ENCODE assay signal across 29 cellular contexts in the genomic region with DNA sequence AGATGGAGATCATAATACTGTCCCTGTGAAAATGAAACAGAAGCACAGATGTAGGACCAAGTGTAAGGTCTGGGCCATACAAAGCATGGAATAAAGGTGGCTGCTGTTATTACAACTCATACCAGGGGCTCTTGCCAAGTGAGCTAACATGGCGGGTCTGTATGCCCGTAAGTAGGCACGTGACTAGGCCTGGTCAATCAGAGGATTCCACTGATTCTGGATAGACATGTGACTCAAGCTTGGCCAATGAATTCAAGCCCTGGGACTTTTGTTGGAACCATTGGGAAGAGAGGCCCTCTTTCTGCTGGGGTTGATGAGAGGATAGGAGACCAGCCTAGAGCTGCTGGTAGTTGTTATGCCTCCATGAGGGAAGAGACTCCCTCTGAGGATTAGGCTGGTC. TPM values are rescaled to one million over a fixed set of nuclear protein-coding genes. Genes with fewer than 3 reads are reported as not detected.
DNase-seq lines count a peak whose midpoint lies in the region; ATAC-seq, FAIRE-seq and TF ChIP-seq lines count a peak whose summit lies in the region.
"Had no signal": no experiment of that assay in that cellular context is flagged by ENCODE, and none has a peak within 500 bp of the region (broad histone marks: within the 10 kb centered on the region; RNA-seq: fewer than 3 reads in every experiment).

No MANE protein-coding gene starts in this region.

- H3K27ac Mint-ChIP-seq in stimulated activated effector memory CD8-positive, alpha-beta T cell treated with anti-CD3 and anti-CD28 coated beads, Interleukin-12 subunit alpha, Interleukin-12 subunit beta, amount 100 ng/mL, for 72 hours: no peak overlapping the region
- H3K27ac Mint-ChIP-seq: CD14-positive monocyte; CD4-positive, CD25-positive, alpha-beta regulatory T cell; CD8-positive, alpha-beta memory T cell had no signal

- TF ChIP-seq RAD21 in K562 (CRISPR knock-in tag; conservative IDR thresholded peaks at IDR 0.05 in 1 of 2, IDR thresholded peaks at IDR 0.05 in 1 of 2): no peak

- CTCF ChIA-PET in K562 (lab: Yijun Ruan, JAX; ENCODE audit: low intra/inter-chr PET ratio): no interaction called here

- in situ Hi-C loops in K562 (cut with MboI): no loop called here

- intact Hi-C loops in K562 (cut with micrococcal nuclease): no loop called here

- no peak; the same call in 2 of the 3 replicates for ATAC-seq in K562
- ATAC-seq in stimulated activated effector memory CD8-positive, alpha-beta T cell treated with anti-CD3 and anti-CD28 coated beads, Interleukin-12 subunit alpha, Interleukin-12 subunit beta, amount 100 ng/mL, for 72 hours: peak; percentile 32
- no peak for ATAC-seq in HG02588 (IDR thresholded peaks at IDR 0.05; ENCODE audit: unreplicated experiment)
- ATAC-seq: GM12878 had no signal

- no peak overlapping the region for H2AFZ ChIP-seq in K562 (ENCODE audit: low read depth, low read length)

- no peaks in the 10 kb centered on the region for H3K36me3 ChIP-seq in K562 (ENCODE audit: control insufficient read depth, insufficient read depth, low read length)
- H3K36me3 ChIP-seq: BE2C, BLaER1 had no signal

- peak; percentile 6 for FAIRE-seq in K562 (lab: Jason Lieb, UNC)
- FAIRE-seq: G401.6, GM12878, GM12892, GM18507 had no signal

- no peaks in the 10 kb centered on the region for H3K4me1 ChIP-seq in K562 (replicated peaks in 1 of 2; ENCODE audit: control insufficient read depth in 2 of 2, insufficient read depth in 2 of 2, low read length in 2 of 2)
- H3K4me1 ChIP-seq: BE2C had no signal

- H3K4me3 ChIP-seq in K562: no peak overlapping the region
- H3K4me3 ChIP-seq: BLaER1, GM12878 had no signal

- no peaks in the 10 kb centered on the region for H3K9me3 Mint-ChIP-seq in stimulated activated effector memory CD8-positive, alpha-beta T cell treated with anti-CD3 and anti-CD28 coated beads, Interleukin-12 subunit alpha, Interleukin-12 subunit beta, amount 100 ng/mL, for 72 hours
- H3K9me3 Mint-ChIP-seq: CD14-positive monocyte; CD4-positive, alpha-beta memory T cell; CD4-positive, CD25-positive, alpha-beta regulatory T cell; CD8-positive, alpha-beta memory T cell had no signal

- H3K4me2 ChIP-seq in K562 (ENCODE audit: insufficient read depth, low read length): no peak overlapping the region
- H3K4me2 ChIP-seq: BLaER1 had no signal

- TF ChIP-seq POLR2A in K562 (conservative IDR thresholded peaks at IDR 0.05): no peak

- 6% methylated on average over 3 of the region's 3 CpGs for WGBS in K562 (ENCODE audit: insufficient coverage, low coverage, missing lambda C conversion rate)

- TF ChIP-seq EP300 in K562 (IDR thresholded peaks at IDR 0.05; ENCODE audit: low read length): no peak

- H3K4me3 Mint-ChIP-seq in stimulated activated effector memory CD8-positive, alpha-beta T cell treated with anti-CD3 and anti-CD28 coated beads, Interleukin-12 subunit alpha, Interleukin-12 subunit beta, amount 100 ng/mL, for 72 hours: no peak overlapping the region
- H3K4me3 Mint-ChIP-seq: CD14-positive monocyte; CD4-positive, alpha-beta memory T cell; CD4-positive, CD25-positive, alpha-beta regulatory T cell; CD8-positive, alpha-beta memory T cell had no signal

- H3K9me3 ChIP-seq in K562 (replicated peaks; ENCODE audit: control insufficient read depth, insufficient read depth, low read depth, low read length): no peaks in the 10 kb centered on the region
- H3K9me3 ChIP-seq: BE2C, BLaER1 had no signal

- peaks cover 18% of the 10 kb centered on the region for H4K20me1 ChIP-seq in K562 (replicated peaks; ENCODE audit: control insufficient read depth, insufficient read depth, low read length)
- H4K20me1 ChIP-seq: BLaER1 had no signal

- peaks cover 15 to 63% of the 10 kb centered on the region in 2 experiments; a peak in 4 of 5 replicates for H3K27me3 ChIP-seq in K562 (ENCODE audit: control insufficient read depth in 2 of 2, insufficient read depth in 2 of 2, low read length in 2 of 2)
- H3K27me3 ChIP-seq: BE2C, BLaER1 had no signal

- H3K9me1 ChIP-seq in K562 (ENCODE audit: control insufficient read depth, insufficient read depth, low read length): no peaks in the 10 kb centered on the region

- no peak overlapping the region for H3K9ac ChIP-seq in K562 (ENCODE audit: insufficient read depth in 1 of 2, low read depth in 2 of 2, low read length in 2 of 2)
- H3K9ac ChIP-seq: BLaER1 had no signal

- no peak for TF ChIP-seq CTCF in K562 (IDR thresholded peaks at IDR 0.05 in 2 of 3, conservative IDR thresholded peaks at IDR 0.05 in 1 of 3; ENCODE audit: insufficient read depth in 2 of 3, low read depth in 1 of 3, low read length in 3 of 3)

- H3K4me1 Mint-ChIP-seq in stimulated activated effector memory CD8-positive, alpha-beta T cell treated with anti-CD3 and anti-CD28 coated beads, Interleukin-12 subunit alpha, Interleukin-12 subunit beta, amount 100 ng/mL, for 72 hours: peaks cover under 1% of the 10 kb centered on the region
- H3K4me1 Mint-ChIP-seq: CD14-positive monocyte; CD4-positive, alpha-beta memory T cell; CD4-positive, CD25-positive, alpha-beta regulatory T cell; CD8-positive, alpha-beta memory T cell had no signal

- POLR2A ChIA-PET in K562 (lab: Yijun Ruan, JAX): interaction anchor here (1.0 kb wide), 1 partner anchor 12 kb away, joined by 6 read pairs; no protein-coding TSS in a partner anchor

- H3K36me3 Mint-ChIP-seq in stimulated activated effector memory CD8-positive, alpha-beta T cell treated with anti-CD3 and anti-CD28 coated beads, Interleukin-12 subunit alpha, Interleukin-12 subunit beta, amount 100 ng/mL, for 72 hours: no peaks in the 10 kb centered on the region
- H3K36me3 Mint-ChIP-seq: CD14-positive monocyte; CD4-positive, alpha-beta memory T cell; CD4-positive, CD25-positive, alpha-beta regulatory T cell; CD8-positive, alpha-beta memory T cell had no signal

- BruUV-seq in K562 (replicated peaks; lab: Mats Ljungman, UMichigan): no TSS peak

- no peak overlapping the region for H3K27ac ChIP-seq in K562 (ENCODE audit: extremely low read depth, low read depth, low read length)
- H3K27ac ChIP-seq: 22Rv1, BLaER1 had no signal

- no peaks in the 10 kb centered on the region for H3K79me2 ChIP-seq in K562 (ENCODE audit: control insufficient read depth, insufficient read depth, low read length)

- DNase-seq in NCI-H82 (lab: John Stamatoyannopoulos, UW) (peak; percentile 66), NCI-H82 treated with DMSO at 0.1 percent for 48 hours (lab: John Stamatoyannopoulos, UW; ENCODE audit: unreplicated experiment) (no peak), K562 (ENCODE audit: extremely low read depth in 1 of 4, low spot score in 3 of 4) (no peak), ecto neural progenitor cell (ENCODE audit: low spot score) (peak; percentile 38), GDM1 (lab: John Stamatoyannopoulos, UW) (no peak), EL (no peak)
- DNase-seq in stimulated activated effector memory CD8-positive, alpha-beta T cell treated with anti-CD3 and anti-CD28 coated beads, Interleukin-12 subunit alpha, Interleukin-12 subunit beta, amount 100 ng/mL, for 72 hours (ENCODE audit: low spot score in 2 of 2): no peak
- DNase-seq: ACHN; BE2C; C1 segment of cervical spinal cord; CD4-positive, alpha-beta memory T cell; CD4-positive, CD25-positive, alpha-beta regulatory T cell; COR-L47; DMS 273 treated with DMSO at 0.1 percent for 48 hours; DMS153; DMS53; DMS79; DND-41 had no signal

TF ChIP-seq in K562, 482 proteins besides CTCF, POLR2A, EP300 and RAD21 (continues in another document):
- TF ChIP-seq RAD51 (IDR thresholded peaks at IDR 0.05; ENCODE audit: borderline replicate concordance, low read depth) (peak; percentile 73; the same call in 1 of the 2 replicates), ZNF3 (CRISPR knock-in tag; IDR thresholded peaks at IDR 0.05) (no peak)
- TF ChIP-seq, protein P1, sequence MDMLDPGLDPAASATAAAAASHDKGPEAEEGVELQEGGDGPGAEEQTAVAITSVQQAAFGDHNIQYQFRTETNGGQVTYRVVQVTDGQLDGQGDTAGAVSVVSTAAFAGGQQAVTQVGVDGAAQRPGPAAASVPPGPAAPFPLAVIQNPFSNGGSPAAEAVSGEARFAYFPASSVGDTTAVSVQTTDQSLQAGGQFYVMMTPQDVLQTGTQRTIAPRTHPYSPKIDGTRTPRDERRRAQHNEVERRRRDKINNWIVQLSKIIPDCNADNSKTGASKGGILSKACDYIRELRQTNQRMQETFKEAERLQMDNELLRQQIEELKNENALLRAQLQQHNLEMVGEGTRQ (CRISPR knock-in tag; IDR thresholded peaks at IDR 0.05): peak; percentile 56
- TF ChIP-seq, protein P2, sequence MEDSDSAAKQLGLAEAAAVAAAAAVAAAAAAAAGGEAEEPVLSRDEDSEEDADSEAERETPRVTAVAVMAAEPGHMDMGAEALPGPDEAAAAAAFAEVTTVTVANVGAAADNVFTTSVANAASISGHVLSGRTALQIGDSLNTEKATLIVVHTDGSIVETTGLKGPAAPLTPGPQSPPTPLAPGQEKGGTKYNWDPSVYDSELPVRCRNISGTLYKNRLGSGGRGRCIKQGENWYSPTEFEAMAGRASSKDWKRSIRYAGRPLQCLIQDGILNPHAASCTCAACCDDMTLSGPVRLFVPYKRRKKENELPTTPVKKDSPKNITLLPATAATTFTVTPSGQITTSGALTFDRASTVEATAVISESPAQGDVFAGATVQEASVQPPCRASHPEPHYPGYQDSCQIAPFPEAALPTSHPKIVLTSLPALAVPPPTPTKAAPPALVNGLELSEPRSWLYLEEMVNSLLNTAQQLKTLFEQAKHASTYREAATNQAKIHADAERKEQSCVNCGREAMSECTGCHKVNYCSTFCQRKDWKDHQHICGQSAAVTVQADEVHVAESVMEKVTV (CRISPR knock-in tag; IDR thresholded peaks at IDR 0.05): no peak

RNA-seq across cellular contexts. Expression of a gene that starts 47.8 kb away (rescaled TPM):
- not detected in 2 replicates for total RNA-seq in K562 (2011; cell fraction: chromatin; rRNA removed; ENCODE audit: low replicate concordance)
- total RNA-seq in K562 (2011; cell fraction: nucleolus; rRNA removed): not detected in 2 replicates
- not detected in 2 replicates for total RNA-seq in K562 (2011; cell fraction: nucleoplasm; rRNA removed)
- not detected in 2 replicates for total RNA-seq in K562 (2014; rRNA removed)
- total RNA-seq in K562 (2014; rRNA removed; fragmentation: Illumina TruSeq; extraction: Trizol): not detected in 2 replicates
- not detected in 2 replicates for total RNA-seq in K562 (2015; rRNA removed; fragmentation: Illumina TruSeq; extraction: Trizol)
- 0.04 TPM in 1 of 2 replicates, not detected in the other for total RNA-seq in K562 (2021)
- not detected in 2 replicates for polyA plus RNA-seq in K562 (2011; rRNA removed)
- 0.01 and 0.03 TPM in 2 replicates for polyA plus RNA-seq in K562 (2011; cell fraction: cytosol; rRNA removed)
- polyA plus RNA-seq in K562 (2011; cell fraction: nucleus; rRNA removed): not detected in 2 replicates
- 0.05 and 0.07 TPM in 2 replicates for polyA plus RNA-seq in K562 (2012)
- not detected in 2 replicates for polyA plus RNA-seq in K562 (2014; fragmentation: Illumina TruSeq; extraction: Trizol)
- under 1 TPM in 1 of 2 experiments, not detected in 1; 0.01 TPM for polyA plus RNA-seq in K562 (2014; fragmentation: Nextera tagmentation; extraction: Ambion mirVana)
- polyA plus RNA-seq in K562 (2014; rRNA removed): not detected in 2 replicates
- polyA minus RNA-seq in K562 (2011; rRNA and poly(A)+ RNA removed): not detected in 2 replicates
- not detected in 2 replicates for polyA minus RNA-seq in K562 (2011; cell fraction: cytosol; rRNA and poly(A)+ RNA removed)
- not detected in 2 replicates for polyA minus RNA-seq in K562 (2011; cell fraction: nucleus; rRNA and poly(A)+ RNA removed)
- total RNA-seq: A673; CD4-positive, alpha-beta memory T cell; CD4-positive, CD25-positive, alpha-beta regulatory T cell; CD8-positive, alpha-beta memory T cell; GM12878 had no signal
- polyA plus RNA-seq: AG04450, CD14-positive monocyte had no signal

Comparison
In these comparisons a context has a peak if more than half of its experiments do, and no peak if none do; other contexts are left out.
1. DNase-seq: peak in NCI-H82 (single experiment) and ecto neural progenitor cell (single experiment); none in NCI-H82 treated with DMSO at 0.1 percent for 48 hours (single experiment), K562 (0 of 4), stimulated activated effector memory CD8-positive, alpha-beta T cell treated with anti-CD3 and anti-CD28 coated beads, Interleukin-12 subunit alpha, Interleukin-12 subunit beta, amount 100 ng/mL, for 72 hours (0 of 2), GDM1 (single experiment) and EL (single experiment).